ENCODE assay signal across 18 cellular contexts in the genomic region with DNA sequence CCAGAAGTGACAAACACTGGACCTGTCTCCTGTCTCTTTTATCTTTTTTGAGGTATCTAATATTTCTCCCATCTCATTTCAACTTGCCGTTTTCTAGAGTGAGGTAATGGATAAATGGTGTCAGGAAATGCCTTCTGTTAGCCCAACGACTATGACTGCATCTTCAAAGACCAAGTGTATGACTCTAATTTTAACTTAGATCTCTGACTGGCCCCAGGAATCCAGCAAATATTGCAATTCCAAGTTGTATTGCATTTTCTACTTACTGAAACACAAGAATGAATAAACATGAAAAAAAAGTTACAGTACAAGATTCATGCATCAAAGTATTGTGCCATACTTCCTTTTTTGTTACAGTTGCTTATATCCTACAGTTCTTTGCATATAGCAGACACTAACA. TPM values are rescaled to one million over a fixed set of nuclear protein-coding genes. Genes with fewer than 3 reads are reported as not detected.
DNase-seq lines count a peak whose midpoint lies in the region; ATAC-seq and TF ChIP-seq lines count a peak whose summit lies in the region.
"Had no signal": no experiment of that assay in that cellular context is flagged by ENCODE, and none has a peak within 500 bp of the region (broad histone marks: within the 10 kb centered on the region; RNA-seq: fewer than 3 reads in every experiment).

No MANE protein-coding gene starts in this region.

- no peaks in the 10 kb centered on the region for H3K36me3 ChIP-seq in neutrophil
- H3K36me3 ChIP-seq: BE2C had no signal

- CTCF ChIA-PET in activated CD4-positive, alpha-beta T cell treated with anti-CD3 and anti-CD28 coated beads for 36 hours (lab: Charles Lee), result interaction anchor here (1.0 to 8.3 kb wide), 5 partner anchors 18 to 377 kb away, joined by 3 to 49 read pairs (median 5); no protein-coding TSS in a partner anchor
- CTCF ChIA-PET in T-cell (lab: Charles Lee), result no interaction called here

- H3K4me3 ChIP-seq in neutrophil (ENCODE audit: low read depth in 1 of 2, low read length in 1 of 2), result no peak overlapping the region

- H3K36me3 Mint-ChIP-seq in activated CD4-positive, alpha-beta T cell treated with anti-CD3 and anti-CD28 coated beads for 36 hours (ENCODE audit: low read depth), result no peaks in the 10 kb centered on the region
- H3K36me3 Mint-ChIP-seq in activated T-helper 1 cell treated with anti-CD3 and anti-CD28 coated beads, Interleukin-12 subunit alpha, Interleukin-12 subunit beta, Interleukin-2, Interleukin-4 antibody, amounts not matched to agents 30 ng/mL and 10 ng/mL and 1 ng/mL, durations not matched to agents 14 hours and 24 hours and 36 hours (ENCODE audit: low read depth), result no peaks in the 10 kb centered on the region
- H3K36me3 Mint-ChIP-seq in natural killer cell treated with Interleukin-12 subunit alpha and Interleukin-12 subunit beta and Interleukin-15 and Interleukin-18, amount 100 ng/mL, for 72 hours, result no peaks in the 10 kb centered on the region
- no peaks in the 10 kb centered on the region for H3K36me3 Mint-ChIP-seq in T-cell
- H3K36me3 Mint-ChIP-seq: CD4-positive, CD25-positive, alpha-beta regulatory T cell; CD8-positive, alpha-beta memory T cell had no signal

- peak overlapping the region; percentile 35 for H3K27ac ChIP-seq in neutrophil

- intact Hi-C loops in activated CD4-positive, alpha-beta T cell treated with anti-CD3 and anti-CD28 coated beads for 36 hours (cut with DNase I, micrococcal nuclease), result loop anchor here in 1 of 2 experiments (2.0 kb wide), 1 partner anchor 142 kb away; no protein-coding TSS in a partner anchor
- intact Hi-C loops in activated T-helper 1 cell treated with anti-CD3 and anti-CD28 coated beads, Interleukin-12 subunit alpha, Interleukin-12 subunit beta, Interleukin-2, Interleukin-4 antibody, amounts not matched to agents 30 ng/mL and 10 ng/mL and 1 ng/mL, durations not matched to agents 14 hours and 24 hours and 36 hours (cut with micrococcal nuclease), result loop anchor here (2.0 kb wide), 2 partner anchors 44 to 334 kb away; partner anchors contain the start of genes HNRNPK and RMI1

- H3K9me3 Mint-ChIP-seq in activated CD4-positive, alpha-beta T cell treated with anti-CD3 and anti-CD28 coated beads for 36 hours (ENCODE audit: low read depth), result no peaks in the 10 kb centered on the region
- no peaks in the 10 kb centered on the region for H3K9me3 Mint-ChIP-seq in activated T-helper 1 cell treated with anti-CD3 and anti-CD28 coated beads, Interleukin-12 subunit alpha, Interleukin-12 subunit beta, Interleukin-2, Interleukin-4 antibody, amounts not matched to agents 30 ng/mL and 10 ng/mL and 1 ng/mL, durations not matched to agents 14 hours and 24 hours and 36 hours
- no peaks in the 10 kb centered on the region for H3K9me3 Mint-ChIP-seq in natural killer cell treated with Interleukin-12 subunit alpha and Interleukin-12 subunit beta and Interleukin-15 and Interleukin-18, amount 100 ng/mL, for 72 hours
- H3K9me3 Mint-ChIP-seq in T-cell, result no peaks in the 10 kb centered on the region
- H3K9me3 Mint-ChIP-seq: CD4-positive, CD25-positive, alpha-beta regulatory T cell; CD8-positive, alpha-beta memory T cell; H9 had no signal

- no peak for TF ChIP-seq CTCF in neutrophil (IDR thresholded peaks at IDR 0.05)

- peak overlapping the region; percentile 20 for H3K27ac Mint-ChIP-seq in activated CD4-positive, alpha-beta T cell treated with anti-CD3 and anti-CD28 coated beads for 36 hours
- H3K27ac Mint-ChIP-seq in activated T-helper 1 cell treated with anti-CD3 and anti-CD28 coated beads, Interleukin-12 subunit alpha, Interleukin-12 subunit beta, Interleukin-2, Interleukin-4 antibody, amounts not matched to agents 30 ng/mL and 10 ng/mL and 1 ng/mL, durations not matched to agents 14 hours and 24 hours and 36 hours, result peak overlapping the region; percentile 23
- peak overlapping the region in 1 of 2 donors; percentile 68 for H3K27ac Mint-ChIP-seq in natural killer cell treated with Interleukin-12 subunit alpha and Interleukin-12 subunit beta and Interleukin-15 and Interleukin-18, amount 100 ng/mL, for 72 hours
- no peak overlapping the region for H3K27ac Mint-ChIP-seq in T-cell
- H3K27ac Mint-ChIP-seq: CD4-positive, CD25-positive, alpha-beta regulatory T cell; CD8-positive, alpha-beta memory T cell; H9 had no signal

- H3K4me1 ChIP-seq in neutrophil (ENCODE audit: control insufficient read depth in 1 of 2, insufficient read depth in 1 of 2, low read depth in 1 of 2, low read length in 1 of 2), result peaks cover 21 to 26% of the 10 kb centered on the region in 2 experiments
- H3K4me1 ChIP-seq: BE2C had no signal

- POLR2A ChIA-PET in activated CD4-positive, alpha-beta T cell treated with anti-CD3 and anti-CD28 coated beads for 36 hours (lab: Charles Lee), result no interaction called here
- POLR2A ChIA-PET in T-cell (lab: Charles Lee), result no interaction called here

- H3K4me3 Mint-ChIP-seq in activated CD4-positive, alpha-beta T cell treated with anti-CD3 and anti-CD28 coated beads for 36 hours, result no peak overlapping the region
- no peak overlapping the region for H3K4me3 Mint-ChIP-seq in activated T-helper 1 cell treated with anti-CD3 and anti-CD28 coated beads, Interleukin-12 subunit alpha, Interleukin-12 subunit beta, Interleukin-2, Interleukin-4 antibody, amounts not matched to agents 30 ng/mL and 10 ng/mL and 1 ng/mL, durations not matched to agents 14 hours and 24 hours and 36 hours
- no peak overlapping the region for H3K4me3 Mint-ChIP-seq in natural killer cell treated with Interleukin-12 subunit alpha and Interleukin-12 subunit beta and Interleukin-15 and Interleukin-18, amount 100 ng/mL, for 72 hours
- no peak overlapping the region for H3K4me3 Mint-ChIP-seq in T-cell
- H3K4me3 Mint-ChIP-seq: CD4-positive, CD25-positive, alpha-beta regulatory T cell; CD8-positive, alpha-beta memory T cell; H9 had no signal

- H3K27me3 ChIP-seq in neutrophil, result no peaks in the 10 kb centered on the region

- no peaks in the 10 kb centered on the region for H3K9me3 ChIP-seq in neutrophil
- H3K9me3 ChIP-seq: BE2C had no signal

- no peak for DNase-seq in activated CD4-positive, alpha-beta T cell treated with anti-CD3 and anti-CD28 coated beads for 36 hours
- no peak for DNase-seq in activated CD4-positive, alpha-beta T cell treated with anti-CD3 and anti-CD28 coated beads, Interleukin-2, amount 50 U/mL, for 48 hours
- DNase-seq in EH (ENCODE audit: low read depth) (peak; percentile 9), T-cell (no peak)
- DNase-seq in activated T-helper 1 cell treated with anti-CD3 and anti-CD28 coated beads, Interleukin-12 subunit alpha, Interleukin-12 subunit beta, Interleukin-2, Interleukin-4 antibody, amounts not matched to agents 30 ng/mL and 10 ng/mL and 1 ng/mL, durations not matched to agents 14 hours and 24 hours and 36 hours (ENCODE audit: low spot score), result no peak
- no peak for DNase-seq in natural killer cell treated with Interleukin-12 subunit alpha and Interleukin-12 subunit beta and Interleukin-15 and Interleukin-18, amount 100 ng/mL, for 72 hours (ENCODE audit: low spot score)
- DNase-seq: BE2C; C1 segment of cervical spinal cord; CD4-positive, CD25-positive, alpha-beta regulatory T cell; CD8-positive, alpha-beta memory T cell; COR-L47; DMS 273 treated with DMSO at 0.1 percent for 48 hours; DMS53; DND-41; H9 had no signal

- H3K4me1 Mint-ChIP-seq in activated CD4-positive, alpha-beta T cell treated with anti-CD3 and anti-CD28 coated beads for 36 hours, result peaks cover 2% of the 10 kb centered on the region
- peaks cover 41% of the 10 kb centered on the region for H3K4me1 Mint-ChIP-seq in activated T-helper 1 cell treated with anti-CD3 and anti-CD28 coated beads, Interleukin-12 subunit alpha, Interleukin-12 subunit beta, Interleukin-2, Interleukin-4 antibody, amounts not matched to agents 30 ng/mL and 10 ng/mL and 1 ng/mL, durations not matched to agents 14 hours and 24 hours and 36 hours (ENCODE audit: low read depth)
- H3K4me1 Mint-ChIP-seq in natural killer cell treated with Interleukin-12 subunit alpha and Interleukin-12 subunit beta and Interleukin-15 and Interleukin-18, amount 100 ng/mL, for 72 hours (ENCODE audit: low read depth in 2 of 2), result peaks cover 14 to 31% of the 10 kb centered on the region in 2 donors
- peaks cover 0 to 2% (median 0%) of the 10 kb centered on the region in 3 donors for H3K4me1 Mint-ChIP-seq in T-cell
- H3K4me1 Mint-ChIP-seq: H9 had no signal

- no peaks in the 10 kb centered on the region for H3K27me3 Mint-ChIP-seq in activated CD4-positive, alpha-beta T cell treated with anti-CD3 and anti-CD28 coated beads for 36 hours
- H3K27me3 Mint-ChIP-seq in activated T-helper 1 cell treated with anti-CD3 and anti-CD28 coated beads, Interleukin-12 subunit alpha, Interleukin-12 subunit beta, Interleukin-2, Interleukin-4 antibody, amounts not matched to agents 30 ng/mL and 10 ng/mL and 1 ng/mL, durations not matched to agents 14 hours and 24 hours and 36 hours (ENCODE audit: insufficient read depth), result no peaks in the 10 kb centered on the region
- H3K27me3 Mint-ChIP-seq in natural killer cell treated with Interleukin-12 subunit alpha and Interleukin-12 subunit beta and Interleukin-15 and Interleukin-18, amount 100 ng/mL, for 72 hours, result peaks cover 0 to 3% of the 10 kb centered on the region in 2 donors
- peaks cover 0 to 3% of the 10 kb centered on the region in 2 donors for H3K27me3 Mint-ChIP-seq in T-cell
- H3K27me3 Mint-ChIP-seq: CD8-positive, alpha-beta memory T cell had no signal

- no peak for ATAC-seq in activated CD4-positive, alpha-beta T cell treated with anti-CD3 and anti-CD28 coated beads for 36 hours
- no peak for ATAC-seq in natural killer cell treated with Interleukin-12 subunit alpha and Interleukin-12 subunit beta and Interleukin-15 and Interleukin-18, amount 100 ng/mL, for 72 hours
- no peak for ATAC-seq in T-cell (replicated peaks in 1 of 4)
- ATAC-seq: HepG2 had no signal

RNA-seq across cellular contexts. Expression of gene SLC28A3, which starts 26.3 kb away (rescaled TPM):
- total RNA-seq in activated CD4-positive, alpha-beta T cell treated with anti-CD3 and anti-CD28 coated beads for 36 hours, result 1 to 10 TPM; 1.1 to 1.3 TPM
- 0.60 and 0.66 TPM in 2 replicates for total RNA-seq in activated T-helper 1 cell treated with anti-CD3 and anti-CD28 coated beads, Interleukin-12 subunit alpha, Interleukin-12 subunit beta, Interleukin-2, Interleukin-4 antibody, amounts not matched to agents 30 ng/mL and 10 ng/mL and 1 ng/mL, durations not matched to agents 14 hours and 24 hours and 36 hours
- total RNA-seq in natural killer cell treated with Interleukin-12 subunit alpha and Interleukin-12 subunit beta and Interleukin-15 and Interleukin-18, amount 100 ng/mL, for 72 hours, result under 1 TPM; 0.07 to 0.08 TPM
- total RNA-seq in T-cell, result not detected
- total RNA-seq: CD4-positive, CD25-positive, alpha-beta regulatory T cell; H1; H9; HepG2 had no signal

Comparison
In these comparisons a context has a peak if more than half of its experiments do, and no peak if none do; other contexts are left out.
1. H3K27ac Mint-ChIP-seq: peak in activated CD4-positive, alpha-beta T cell treated with anti-CD3 and anti-CD28 coated beads for 36 hours (single experiment) and activated T-helper 1 cell treated with anti-CD3 and anti-CD28 coated beads, Interleukin-12 subunit alpha, Interleukin-12 subunit beta, Interleukin-2, Interleukin-4 antibody, amounts not matched to agents 30 ng/mL and 10 ng/mL and 1 ng/mL, durations not matched to agents 14 hours and 24 hours and 36 hours (single experiment); none in T-cell (0 of 2).